ENCODE assay signal across 14 cellular contexts in the genomic region with DNA sequence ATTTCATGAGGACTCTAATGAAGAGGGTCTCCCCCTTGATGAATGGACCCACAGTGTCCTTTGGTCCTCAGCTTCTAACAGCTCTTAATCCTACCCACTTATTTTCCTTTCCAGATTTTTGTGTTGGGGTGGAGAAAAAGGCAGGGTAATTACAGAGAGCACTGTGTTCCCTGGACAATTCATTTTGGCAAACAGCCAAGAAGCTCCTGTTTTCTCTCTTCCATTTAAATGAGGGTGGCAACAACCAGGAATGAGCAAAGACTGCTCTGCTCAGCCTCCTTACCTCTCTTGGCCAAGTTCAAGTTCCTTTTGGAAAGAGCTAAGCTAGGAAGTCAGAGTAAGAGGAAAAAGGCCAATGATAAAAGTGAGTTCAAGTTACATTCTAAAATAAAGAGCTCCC. TPM values are rescaled to one million over a fixed set of nuclear protein-coding genes. Genes with fewer than 3 reads are reported as not detected.
DNase-seq lines count a peak whose midpoint lies in the region; TF ChIP-seq lines count a peak whose summit lies in the region.
"Had no signal": no experiment of that assay in that cellular context is flagged by ENCODE, and none has a peak within 500 bp of the region (broad histone marks: within the 10 kb centered on the region; RNA-seq: fewer than 3 reads in every experiment).

No MANE protein-coding gene starts in this region.

- H3K4me1 ChIP-seq in adipocyte (ENCODE audit: control insufficient read depth, insufficient read depth, low read length) (peaks cover 47% of the 10 kb centered on the region), esophagus squamous epithelium (peaks cover 0 to 20% (median 0%) of the 10 kb centered on the region in 3 donors)
- H3K4me1 ChIP-seq: BLaER1 had no signal

- H3K4me3 ChIP-seq in adipocyte (ENCODE audit: low read length) = no peak overlapping the region
- no peak overlapping the region for H3K4me3 ChIP-seq in esophagus squamous epithelium
- H3K4me3 ChIP-seq: BLaER1, lower lobe of right lung, vagina had no signal

- H3K36me3 ChIP-seq in adipocyte (ENCODE audit: control insufficient read depth, insufficient read depth, low read length, severe bottlenecking) (peaks cover 25% of the 10 kb centered on the region), esophagus squamous epithelium (peaks cover 5 to 71% (median 8%) of the 10 kb centered on the region in 3 donors)

- H3K9me3 ChIP-seq in adipocyte (ENCODE audit: control insufficient read depth, low read length) = no peaks in the 10 kb centered on the region
- no peaks in the 10 kb centered on the region for H3K9me3 ChIP-seq in esophagus squamous epithelium
- H3K9me3 ChIP-seq: BLaER1, lower lobe of right lung, vagina had no signal

- TF ChIP-seq CTCF in esophagus squamous epithelium (IDR thresholded peaks at IDR 0.05) = no peak

- no peak for TF ChIP-seq POLR2A in esophagus squamous epithelium (IDR thresholded peaks at IDR 0.05)

- DNase-seq in Ammon's horn (ENCODE audit: low spot score) = peak; percentile 46
- peak; percentile 56 for DNase-seq in NCI-H1092 (lab: John Stamatoyannopoulos, UW)
- peak; percentile 37 for DNase-seq in adipocyte (ENCODE audit: low read depth)
- no peak for DNase-seq in NK-92 (lab: John Stamatoyannopoulos, UW; ENCODE audit: unreplicated experiment)
- DNase-seq in ecto neural progenitor cell (ENCODE audit: low spot score) = no peak
- DNase-seq in esophagus squamous epithelium (lab: John Stamatoyannopoulos, UW) = no peak
- no peak for DNase-seq in activated naive CD4-positive, alpha-beta T cell treated with Interleukin-2 at 50 U/mL for 16 hours
- DNase-seq: aorta, foreskin melanocyte, lower lobe of right lung, T1000 had no signal

- no peak overlapping the region for H3K9ac ChIP-seq in adipocyte (ENCODE audit: low read length)
- H3K9ac ChIP-seq: BLaER1 had no signal

- intact Hi-C loops in esophagus squamous epithelium (cut with DNase I) = no loop called here

- H3K27me3 ChIP-seq in adipocyte (replicated peaks; ENCODE audit: control insufficient read depth, insufficient read depth, low read length) (no peaks in the 10 kb centered on the region), layer of hippocampus (ENCODE audit: control insufficient read depth, insufficient read depth, low read length) (no peaks in the 10 kb centered on the region), esophagus squamous epithelium (no peaks in the 10 kb centered on the region)
- H3K27me3 ChIP-seq: BLaER1, vagina had no signal

- H3K27ac ChIP-seq in layer of hippocampus (ENCODE audit: low read depth, low read length) = peak overlapping the region; percentile 62
- H3K27ac ChIP-seq in esophagus squamous epithelium = peak overlapping the region in 2 of 4 donors; percentile 11 to 12
- H3K27ac ChIP-seq: BLaER1, lower lobe of right lung, vagina had no signal

RNA-seq across cellular contexts. Expression of gene XKR8, which starts 11.9 kb away (rescaled TPM):
- 1 to 10 TPM; 2.9 to 6.2 (median 4.3) TPM for total RNA-seq in esophagus squamous epithelium

RNA-seq across cellular contexts. Expression of gene SMPDL3B, which starts 36.9 kb away (rescaled TPM):
- 1 to 10 TPM in 2 of 4 donors, under 1 TPM in 2; 0.76 to 6.3 (median 1.9) TPM for total RNA-seq in esophagus squamous epithelium

RNA-seq across cellular contexts. Expression of gene RPA2, which starts 57.3 kb away (rescaled TPM):
- 10 to 100 TPM; 11.8 to 38.2 (median 23.4) TPM for total RNA-seq in esophagus squamous epithelium

Comparison
In these comparisons a context has a peak if more than half of its experiments do, and no peak if none do; other contexts are left out.
1. DNase-seq: peak in Ammon's horn (single experiment), NCI-H1092 (single experiment) and adipocyte (single experiment); none in NK-92 (single experiment), ecto neural progenitor cell (single experiment), esophagus squamous epithelium (single experiment) and activated naive CD4-positive, alpha-beta T cell treated with Interleukin-2 at 50 U/mL for 16 hours (single experiment).